In genomic region chr9:127022913-127023665, GRCh38 we compare ENCODE assay signal across 11 cellular contexts.
DNase-seq lines count a peak whose midpoint lies in the region; ATAC-seq and TF ChIP-seq lines count a peak whose summit lies in the region.
"Had no signal": no experiment of that assay in that cellular context is flagged by ENCODE, and none has a peak within 500 bp of the region (broad histone marks: within the 10 kb centered on the region; RNA-seq: fewer than 3 reads in every experiment).

No MANE protein-coding gene starts in this region.

- no peak overlapping the region for H3K23ac ChIP-seq in H9 (ENCODE audit: insufficient read length, low read depth, low read length)

- H2BK20ac ChIP-seq in H9 (ENCODE audit: low read depth, low read length, poor library complexity, severe bottlenecking) = no peak overlapping the region

- no peak overlapping the region for H2BK5ac ChIP-seq in H9 (ENCODE audit: insufficient read length, low read length)

- no peak overlapping the region for H2BK12ac ChIP-seq in H9 (ENCODE audit: insufficient read length, low read depth, low read length)

- H3K18ac ChIP-seq in H9 (ENCODE audit: insufficient read length, low read depth, low read length) = no peak overlapping the region

- no peak overlapping the region for H3K4me3 ChIP-seq in GM23248
- H3K4me3 ChIP-seq in left lung = no peak overlapping the region
- no peak overlapping the region for H3K4me3 ChIP-seq in spleen

- TF ChIP-seq CTCF in left lung (IDR thresholded peaks at IDR 0.05) (no peak), spleen (IDR thresholded peaks at IDR 0.05 in 8 of 11, conservative IDR thresholded peaks at IDR 0.05 in 3 of 11) (no peak), H9 (conservative IDR thresholded peaks at IDR 0.05) (no peak)

- no peak overlapping the region for H3K4me3 Mint-ChIP-seq in central memory CD8-positive, alpha-beta T cell
- no peak overlapping the region for H3K4me3 Mint-ChIP-seq in stimulated activated memory B cell treated with anti-CD40 and anti-IgM and Interleukin-4, amounts not matched to agents 10 μg/mL and 1 μg/mL and 100 μg/mL, for 72 hours
- no peak overlapping the region for H3K4me3 Mint-ChIP-seq in H9
- H3K4me3 Mint-ChIP-seq: activated naive CD8-positive, alpha-beta T cell treated with anti-CD3 and anti-CD28 coated beads, Interleukin-2, amount 10 ng/mL, durations not matched to agents 7 days and 5 days had no signal

- no peak overlapping the region for H3K4ac ChIP-seq in H9 (ENCODE audit: low read depth, low read length)

- 49 to 56% methylated on average over 3 of the region's 3 CpGs for WGBS in GM23248 (ENCODE audit: low coverage in 1 of 2, low lambda C conversion rate in 2 of 2, missing lambda C conversion rate in 2 of 2), 2 experiments
- WGBS in spleen, 5 donors = 39 to 83% (median 71%) methylated on average over 3 of the region's 3 CpGs
- no CpG with 5 or more reads among the region's 3 CpGs for WGBS in H9 (ENCODE audit: extremely low coverage, insufficient read length, low lambda C conversion rate)

- no peak for ATAC-seq in central memory CD8-positive, alpha-beta T cell (replicated peaks; ENCODE audit: extremely low read depth, poor library complexity, severe bottlenecking)
- ATAC-seq in left lung = no peak
- no peak for ATAC-seq in HG03442 (IDR thresholded peaks at IDR 0.05; ENCODE audit: unreplicated experiment)
- no peak for ATAC-seq in stimulated activated memory B cell treated with anti-CD40 and anti-IgM and Interleukin-4, amounts not matched to agents 10 μg/mL and 1 μg/mL and 100 μg/mL, for 72 hours

- TF ChIP-seq POLR2A in spleen (IDR thresholded peaks at IDR 0.05) = no peak

- in situ Hi-C loops in GM23248 (cut with MboI) = no loop called here

- no peaks in the 10 kb centered on the region for H4K20me1 ChIP-seq in GM23248 (ENCODE audit: insufficient read depth)
- no peaks in the 10 kb centered on the region for H4K20me1 ChIP-seq in H9 (ENCODE audit: control insufficient read depth, insufficient read depth, insufficient read length)

- peaks cover 12% of the 10 kb centered on the region for H3K4me1 Mint-ChIP-seq in central memory CD8-positive, alpha-beta T cell
- peaks cover 14% of the 10 kb centered on the region for H3K4me1 Mint-ChIP-seq in stimulated activated memory B cell treated with anti-CD40 and anti-IgM and Interleukin-4, amounts not matched to agents 10 μg/mL and 1 μg/mL and 100 μg/mL, for 72 hours
- H3K4me1 Mint-ChIP-seq in H9 = peaks cover 5 to 7% of the 10 kb centered on the region in 2 experiments
- H3K4me1 Mint-ChIP-seq: activated naive CD8-positive, alpha-beta T cell treated with anti-CD3 and anti-CD28 coated beads, Interleukin-2, amount 10 ng/mL, durations not matched to agents 7 days and 5 days had no signal

- H3K56ac ChIP-seq in H9 (ENCODE audit: insufficient read length, low read depth, low read length) = no peak overlapping the region

- H3K14ac ChIP-seq in H9 (ENCODE audit: insufficient read depth, low read length) = no peak overlapping the region

- no peaks in the 10 kb centered on the region for H3K27me3 Mint-ChIP-seq in central memory CD8-positive, alpha-beta T cell
- H3K27me3 Mint-ChIP-seq in stimulated activated memory B cell treated with anti-CD40 and anti-IgM and Interleukin-4, amounts not matched to agents 10 μg/mL and 1 μg/mL and 100 μg/mL, for 72 hours = no peaks in the 10 kb centered on the region
- H3K27me3 Mint-ChIP-seq in H9 (ENCODE audit: low read depth) = no peaks in the 10 kb centered on the region
- H3K27me3 Mint-ChIP-seq: activated naive CD8-positive, alpha-beta T cell treated with anti-CD3 and anti-CD28 coated beads, Interleukin-2, amount 10 ng/mL, durations not matched to agents 7 days and 5 days had no signal

- H2BK120ac ChIP-seq in H9 (ENCODE audit: low read depth, low read length, poor library complexity, severe bottlenecking) = no peak overlapping the region

- H2AK5ac ChIP-seq in H9 (ENCODE audit: insufficient read length, low read length) = no peak overlapping the region

- H2AFZ ChIP-seq in GM23248 (peak overlapping the region; percentile 42), H9 (ENCODE audit: low read length) (no peak overlapping the region)

- no peaks in the 10 kb centered on the region for H3K79me1 ChIP-seq in H9 (ENCODE audit: insufficient read depth, low read depth, low read length, poor library complexity, severe bottlenecking)

- H4K8ac ChIP-seq in H9 (replicated peaks; ENCODE audit: insufficient read length, low read depth, low read length) = no peak overlapping the region

- H3K27ac ChIP-seq in GM23248 (peak overlapping the region; percentile 22), left lung (peak overlapping the region; percentile 6 to 35), spleen (peak overlapping the region in 7 of 8 donors; percentile 5 to 61 (median 29)), H9 (ENCODE audit: insufficient read length, low read depth, low read length) (no peak overlapping the region)

- no peak overlapping the region for H3T11ph ChIP-seq in H9 (ENCODE audit: low read length)

- no peak overlapping the region for H4K91ac ChIP-seq in H9 (ENCODE audit: insufficient read length, low read depth, low read length)

- H3K36me3 ChIP-seq in GM23248 (ENCODE audit: low read depth) = no peaks in the 10 kb centered on the region
- H3K36me3 ChIP-seq in left lung = no peaks in the 10 kb centered on the region
- H3K36me3 ChIP-seq in spleen = no peaks in the 10 kb centered on the region

- no peaks in the 10 kb centered on the region for H3K27me3 ChIP-seq in GM23248 (replicated peaks; ENCODE audit: insufficient read depth)
- no peaks in the 10 kb centered on the region for H3K27me3 ChIP-seq in left lung
- no peaks in the 10 kb centered on the region for H3K27me3 ChIP-seq in spleen (replicated peaks in 1 of 7)
- no peaks in the 10 kb centered on the region for H3K27me3 ChIP-seq in H9 (ENCODE audit: insufficient read depth, low read length)

- no peak overlapping the region for H4K5ac ChIP-seq in H9 (ENCODE audit: insufficient read length, low read depth, low read length)

- H3K36me3 Mint-ChIP-seq in central memory CD8-positive, alpha-beta T cell (ENCODE audit: insufficient read depth) = no peaks in the 10 kb centered on the region
- peaks cover 23% of the 10 kb centered on the region for H3K36me3 Mint-ChIP-seq in stimulated activated memory B cell treated with anti-CD40 and anti-IgM and Interleukin-4, amounts not matched to agents 10 μg/mL and 1 μg/mL and 100 μg/mL, for 72 hours
- no peaks in the 10 kb centered on the region for H3K36me3 Mint-ChIP-seq in H9 (ENCODE audit: insufficient read depth in 1 of 3, low read depth in 3 of 3)
- H3K36me3 Mint-ChIP-seq: activated naive CD8-positive, alpha-beta T cell treated with anti-CD3 and anti-CD28 coated beads, Interleukin-2, amount 10 ng/mL, durations not matched to agents 7 days and 5 days had no signal

- peaks cover 9% of the 10 kb centered on the region for H3F3A ChIP-seq in GM23248 (ENCODE audit: insufficient read depth)

- peak overlapping the region; percentile 26 for H3K27ac Mint-ChIP-seq in central memory CD8-positive, alpha-beta T cell (ENCODE audit: low read depth)
- no peak overlapping the region for H3K27ac Mint-ChIP-seq in stimulated activated memory B cell treated with anti-CD40 and anti-IgM and Interleukin-4, amounts not matched to agents 10 μg/mL and 1 μg/mL and 100 μg/mL, for 72 hours
- peak overlapping the region in 1 of 3 experiments; percentile 25; a peak in 3 of 7 replicates for H3K27ac Mint-ChIP-seq in H9
- H3K27ac Mint-ChIP-seq: activated naive CD8-positive, alpha-beta T cell treated with anti-CD3 and anti-CD28 coated beads, Interleukin-2, amount 10 ng/mL, durations not matched to agents 7 days and 5 days had no signal

- H3K23me2 ChIP-seq in H9 (ENCODE audit: insufficient read length, low read depth, low read length, poor library complexity, severe bottlenecking) = no peaks in the 10 kb centered on the region

- H2BK15ac ChIP-seq in H9 (ENCODE audit: low read depth, low read length) = no peak overlapping the region

- H3K9me3 ChIP-seq in GM23248 (ENCODE audit: low read depth) (no peaks in the 10 kb centered on the region), left lung (no peaks in the 10 kb centered on the region), spleen (no peaks in the 10 kb centered on the region), H9 (ENCODE audit: control insufficient read depth, low read depth, low read length) (no peaks in the 10 kb centered on the region)

- no peaks in the 10 kb centered on the region for H3K9me3 Mint-ChIP-seq in central memory CD8-positive, alpha-beta T cell
- H3K9me3 Mint-ChIP-seq in stimulated activated memory B cell treated with anti-CD40 and anti-IgM and Interleukin-4, amounts not matched to agents 10 μg/mL and 1 μg/mL and 100 μg/mL, for 72 hours = no peaks in the 10 kb centered on the region
- H3K9me3 Mint-ChIP-seq in H9 = no peaks in the 10 kb centered on the region
- H3K9me3 Mint-ChIP-seq: activated naive CD8-positive, alpha-beta T cell treated with anti-CD3 and anti-CD28 coated beads, Interleukin-2, amount 10 ng/mL, durations not matched to agents 7 days and 5 days had no signal

- intact Hi-C loops in left lung (cut with DNase I) (no loop called here), spleen (cut with DNase I; ENCODE audit: low total_unique reads) (no loop called here)

- H3K4me2 ChIP-seq in GM23248 (ENCODE audit: unreplicated experiment) (no peak overlapping the region), H9 (ENCODE audit: insufficient read depth, insufficient read length, low read length) (no peak overlapping the region)

- no peak for DNase-seq in GM23248
- no peak for DNase-seq in central memory CD8-positive, alpha-beta T cell (ENCODE audit: low spot score in 2 of 2)
- DNase-seq in left lung = no peak
- no peak for DNase-seq in spleen
- DNase-seq in DMS153 treated with DMSO at 0.1 percent for 48 hours (lab: John Stamatoyannopoulos, UW; ENCODE audit: unreplicated experiment) = no peak
- no peak for DNase-seq in H9
- DNase-seq: activated CD8-positive, alpha-beta memory T cell treated with anti-CD3 and anti-CD28 coated beads, Interleukin-2, amount 50 U/mL, for 48 hours; activated naive CD8-positive, alpha-beta T cell treated with anti-CD3 and anti-CD28 coated beads, Interleukin-2, amount 10 ng/mL, durations not matched to agents 7 days and 5 days; NCI-H510A had no signal

- H3K9me2 ChIP-seq in GM23248 (ENCODE audit: insufficient read depth) = no peaks in the 10 kb centered on the region

- no peaks in the 10 kb centered on the region for H3K79me2 ChIP-seq in GM23248 (ENCODE audit: insufficient read depth)
- H3K79me2 ChIP-seq in H9 (ENCODE audit: insufficient read depth, low read length) = no peaks in the 10 kb centered on the region

- peaks cover 23% of the 10 kb centered on the region for H3K4me1 ChIP-seq in GM23248 (ENCODE audit: insufficient read depth)
- H3K4me1 ChIP-seq in left lung = peaks cover 0 to 11% of the 10 kb centered on the region in 2 donors
- H3K4me1 ChIP-seq in spleen = peaks cover 0 to 18% (median 4%) of the 10 kb centered on the region in 6 donors
- H3K4me1 ChIP-seq in H9 (ENCODE audit: insufficient read depth, low read length) = no peaks in the 10 kb centered on the region; the same call in 1 of the 2 replicates

- no peak overlapping the region; the same call in 1 of the 2 replicates for H3K9ac ChIP-seq in GM23248
- H3K9ac ChIP-seq in H9 (ENCODE audit: extremely low read depth, insufficient read length, low read length) = no peak overlapping the region
